Comparison of ENCODE assay signal across 10 cellular contexts in the genomic region with DNA sequence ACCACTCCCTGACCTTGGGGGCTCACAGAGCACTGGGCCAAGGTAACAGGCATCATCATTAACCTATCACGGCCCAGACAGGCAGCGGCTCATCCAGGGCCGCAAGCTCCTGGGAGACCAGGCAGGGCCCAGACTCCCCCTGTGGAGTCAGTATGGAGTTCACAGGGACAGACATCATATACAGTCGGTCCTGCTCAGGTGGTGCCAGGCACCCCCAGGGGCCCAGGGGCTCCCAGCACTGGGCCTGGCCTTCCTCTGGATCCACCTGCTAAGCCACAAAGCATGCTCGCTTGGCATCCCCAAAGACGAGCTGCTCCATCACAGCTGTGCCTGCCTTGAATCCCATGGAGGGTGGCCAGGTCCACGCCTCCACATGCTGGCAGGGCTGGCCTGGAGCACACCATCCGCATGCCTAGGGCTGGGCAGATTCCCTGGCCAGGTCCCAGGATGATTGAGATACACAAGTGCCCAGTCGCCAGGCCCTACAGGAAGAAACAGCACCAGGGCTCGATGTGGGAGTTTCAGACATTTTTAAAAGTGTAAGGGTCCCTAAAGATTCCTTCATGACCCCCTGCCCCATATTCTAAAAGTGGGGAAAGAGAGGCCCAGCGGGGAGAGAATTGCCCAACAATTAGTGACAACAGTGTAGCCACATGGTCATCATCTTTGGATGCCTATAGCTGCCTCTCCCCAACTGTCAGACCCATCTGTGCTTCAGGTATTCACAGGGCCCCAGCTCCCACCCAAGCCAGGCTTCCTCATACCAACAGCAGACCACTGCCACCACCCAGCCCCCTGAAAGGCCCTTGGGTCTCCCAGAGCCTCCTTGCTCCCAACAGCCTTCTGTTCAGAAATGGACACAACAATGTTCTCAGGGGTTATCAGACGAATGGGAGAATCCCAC. TPM values are rescaled to one million over a fixed set of nuclear protein-coding genes. Genes with fewer than 3 reads are reported as not detected.
DNase-seq lines count a peak whose midpoint lies in the region; ATAC-seq and TF ChIP-seq lines count a peak whose summit lies in the region.
"Had no signal": no experiment of that assay in that cellular context is flagged by ENCODE, and none has a peak within 500 bp of the region (broad histone marks: within the 10 kb centered on the region; RNA-seq: fewer than 3 reads in every experiment).

No MANE protein-coding gene starts in this region.

- DNase-seq in H7 = peak; percentile 52
- DNase-seq in caudate nucleus (lab: John Stamatoyannopoulos, UW) = peak in 32 of 61 donors; percentile 14 to 85 (median 33)
- DNase-seq in lower lobe of right lung = peak; percentile 72
- DNase-seq in stomach = peak; percentile 82
- no peak for DNase-seq in UCSD-AML1 (lab: John Stamatoyannopoulos, UW; ENCODE audit: unreplicated experiment)
- DNase-seq in activated CD8-positive, alpha-beta memory T cell treated with anti-CD3 and anti-CD28 coated beads for 24 hours = no peak
- no peak for DNase-seq in NK-92 (lab: John Stamatoyannopoulos, UW; ENCODE audit: unreplicated experiment)
- DNase-seq in T-cell = no peak
- DNase-seq: activated CD4-positive, CD25-positive, alpha-beta regulatory T cell; nephron progenitor cell had no signal

- H3K9me3 Mint-ChIP-seq in T-cell = peaks cover 3 to 4% (median 4%) of the 10 kb centered on the region in 3 donors

- H3K4me1 ChIP-seq in lower lobe of right lung (peaks cover 47% of the 10 kb centered on the region), stomach (peaks cover 31 to 48% (median 43%) of the 10 kb centered on the region in 4 donors)

- H3K27ac Mint-ChIP-seq in T-cell = peak overlapping the region in 1 of 2 donors; percentile 76
- H3K27ac Mint-ChIP-seq: nephron progenitor cell had no signal

- TF ChIP-seq POLR2A in stomach (IDR thresholded peaks at IDR 0.05) = no peak

- ATAC-seq in lower lobe of right lung = peak in 1 of 2 donors; percentile 15
- ATAC-seq in T-cell (replicated peaks in 1 of 4) = no peak

- WGBS in stomach, 5 donors = 34 to 67% (median 54%) methylated on average over 8 to 12 of the region's 12 CpGs

- intact Hi-C loops in lower lobe of right lung (cut with DNase I) = no loop called here
- intact Hi-C loops in stomach (cut with DNase I; ENCODE audit: low total_unique reads) = no loop called here

- CTCF ChIA-PET in T-cell (lab: Charles Lee) = no interaction called here

- no peak for TF ChIP-seq EP300 in stomach (IDR thresholded peaks at IDR 0.05)

- peak overlapping the region in 1 of 3 donors; percentile 92 for H3K4me3 Mint-ChIP-seq in T-cell

- H3K4me3 ChIP-seq in H7 (ENCODE audit: insufficient read depth, low read depth, low read length) = no peak overlapping the region
- H3K4me3 ChIP-seq in lower lobe of right lung = no peak overlapping the region
- no peak overlapping the region for H3K4me3 ChIP-seq in stomach

- H3K27me3 Mint-ChIP-seq in T-cell = no peaks in the 10 kb centered on the region

- no peak for TF ChIP-seq CTCF in lower lobe of right lung (IDR thresholded peaks at IDR 0.05)
- TF ChIP-seq CTCF in stomach (IDR thresholded peaks at IDR 0.05) = no peak

- peaks cover 43 to 53% (median 50%) of the 10 kb centered on the region in 3 donors for H3K4me1 Mint-ChIP-seq in T-cell

- no peaks in the 10 kb centered on the region for H3K36me3 ChIP-seq in H7 (replicated peaks; ENCODE audit: control insufficient read depth, insufficient read depth, low read length)
- no peaks in the 10 kb centered on the region for H3K36me3 ChIP-seq in lower lobe of right lung
- H3K36me3 ChIP-seq in stomach = no peaks in the 10 kb centered on the region

- peaks cover 8% of the 10 kb centered on the region for H3K36me3 Mint-ChIP-seq in T-cell

- H3K9me3 ChIP-seq in lower lobe of right lung (no peaks in the 10 kb centered on the region), stomach (no peaks in the 10 kb centered on the region)

- H3K27ac ChIP-seq in caudate nucleus (ENCODE audit: low read depth, low read length) (no peak overlapping the region), lower lobe of right lung (peak overlapping the region; percentile 36), stomach (peak overlapping the region in 1 of 5 donors; percentile 42)

- no peaks in the 10 kb centered on the region for H3K27me3 ChIP-seq in H7 (ENCODE audit: control insufficient read depth, insufficient read depth, low read length)
- no peaks in the 10 kb centered on the region for H3K27me3 ChIP-seq in lower lobe of right lung (ENCODE audit: low read depth)
- no peaks in the 10 kb centered on the region for H3K27me3 ChIP-seq in stomach

- POLR2A ChIA-PET in T-cell (lab: Charles Lee) = interaction anchor here in 1 of 2 donors (0.5 kb wide), 1 partner anchor 688 kb away, joined by 3 read pairs; no protein-coding TSS in a partner anchor

RNA-seq across cellular contexts. Expression of a gene that starts 4.4 kb away (rescaled TPM):
- 34.3 and 42.2 TPM in 2 replicates for total RNA-seq in H7 (2014; rRNA removed; shearing (Covaris generic))
- total RNA-seq in lower lobe of right lung = 34.9 TPM
- total RNA-seq in stomach = 10 to 100 TPM in 4 of 5 donors, 1 to 10 TPM in 1; 6.4 to 32.6 (median 20.4) TPM
- 10 to 100 TPM in 1 of 3 donors, 1 to 10 TPM in 2; 5.9 to 15.8 (median 6.3) TPM for polyA plus RNA-seq in stomach
- 10 to 100 TPM; 24.1 to 36.6 (median 30.6) TPM for total RNA-seq in T-cell

Comparison
In these comparisons a context has a peak if more than half of its experiments do, and no peak if none do; other contexts are left out.
1. DNase-seq: peak in H7 (single experiment), caudate nucleus (32 of 61), lower lobe of right lung (single experiment) and stomach (single experiment); none in UCSD-AML1 (single experiment), activated CD8-positive, alpha-beta memory T cell treated with anti-CD3 and anti-CD28 coated beads for 24 hours (single experiment), NK-92 (single experiment) and T-cell (0 of 34).